8 cellular contexts compared by ENCODE assay signal in the genomic region with DNA sequence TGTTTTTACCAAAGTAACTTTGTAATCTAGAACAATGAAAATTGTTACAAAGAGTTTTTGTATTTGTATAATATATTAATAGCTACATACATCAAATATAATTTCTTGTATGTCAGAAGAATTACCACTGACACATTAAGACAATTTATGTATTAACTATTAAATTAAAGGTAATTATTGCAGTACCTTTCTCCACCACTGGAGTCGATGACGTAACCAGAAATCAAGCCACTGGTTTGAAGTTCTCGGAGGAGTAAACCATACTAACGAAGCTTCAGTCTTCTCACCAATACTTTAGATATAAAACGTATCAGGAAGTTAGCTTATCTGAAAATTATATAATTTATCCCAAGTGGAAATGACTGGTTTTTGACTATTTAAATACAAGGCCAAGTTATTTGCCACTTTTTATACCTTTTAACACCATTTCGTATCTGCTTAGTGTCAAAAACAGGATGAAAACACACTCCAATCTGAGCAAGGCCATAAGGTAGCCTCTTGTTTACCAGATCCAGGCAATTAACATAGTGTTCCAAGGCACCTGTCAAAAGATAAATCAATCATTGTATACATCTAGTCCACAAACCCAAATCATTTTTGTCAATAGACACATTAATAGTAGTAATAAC. TPM values are rescaled to one million over a fixed set of nuclear protein-coding genes. Genes with fewer than 3 reads are reported as not detected.
DNase-seq lines count a peak whose midpoint lies in the region; ATAC-seq, FAIRE-seq and TF ChIP-seq lines count a peak whose summit lies in the region.

No MANE protein-coding gene starts in this region.

- TF ChIP-seq RAD21 in GM12878 (IDR thresholded peaks at IDR 0.05; ENCODE audit: insufficient read depth, low read depth, low read length) = no peak

- no peaks in the 10 kb centered on the region for H3K9me3 ChIP-seq in Caco-2
- H3K9me3 ChIP-seq in GM12878 (replicated peaks; ENCODE audit: control insufficient read depth, insufficient read depth, low read length) = no peaks in the 10 kb centered on the region
- H3K9me3 ChIP-seq in naive thymus-derived CD4-positive, alpha-beta T cell (ENCODE audit: control insufficient read depth in 2 of 3, low read length in 3 of 3) = no peaks in the 10 kb centered on the region

- no peak overlapping the region for H3K4me3 ChIP-seq in Caco-2 (ENCODE audit: low read depth, low read length)
- H3K4me3 ChIP-seq in GM12878 = no peak overlapping the region
- H3K4me3 ChIP-seq in naive thymus-derived CD4-positive, alpha-beta T cell (ENCODE audit: low read length) = no peak overlapping the region

- TF ChIP-seq CTCF in Caco-2 (IDR thresholded peaks at IDR 0.05; ENCODE audit: insufficient read depth in 1 of 2, low read depth in 1 of 2, low read length in 1 of 2, severe bottlenecking in 1 of 2, unreplicated experiment in 1 of 2) (peak; percentile 33 to 51), LNCAP (IDR thresholded peaks at IDR 0.05) (peak; percentile 40), GM12878 (IDR thresholded peaks at IDR 0.05 in 2 of 3, conservative IDR thresholded peaks at IDR 0.05 in 1 of 3; ENCODE audit: control insufficient read depth in 2 of 3, extremely low read depth in 1 of 3, insufficient read depth in 1 of 3, low read depth in 3 of 3, low read length in 3 of 3) (peak; percentile 17 to 38 (median 32); a peak in 4 of 6 replicates), Calu3 (IDR thresholded peaks at IDR 0.05; ENCODE audit: unreplicated experiment) (no peak)

- H3K9me3 Mint-ChIP-seq in Caco-2 (ENCODE audit: unreplicated experiment) (no peaks in the 10 kb centered on the region), Calu3 (ENCODE audit: low read depth, unreplicated experiment) (no peaks in the 10 kb centered on the region)
- H3K9me3 Mint-ChIP-seq in naive thymus-derived CD4-positive, alpha-beta T cell = peaks cover 0 to 17% (median 0%) of the 10 kb centered on the region in 11 donors

- no peak overlapping the region for H3K27ac Mint-ChIP-seq in Caco-2 (ENCODE audit: unreplicated experiment)
- peak overlapping the region in 4 of 9 donors; percentile 45 to 69 (median 60) for H3K27ac Mint-ChIP-seq in naive thymus-derived CD4-positive, alpha-beta T cell
- no peak overlapping the region for H3K27ac Mint-ChIP-seq in Calu3 (ENCODE audit: unreplicated experiment)

- SMC1A ChIA-PET in GM12878 (lab: Charles Lee; ENCODE audit: uncharacterized antibody, unreplicated experiment) = interaction anchor here (0.6 to 4.6 kb wide), 7 partner anchors 10 to 156 kb away, joined by 3 to 121 read pairs (median 4); a partner anchor contains a TSS

- H3K36me3 ChIP-seq in Caco-2 (ENCODE audit: control insufficient read depth, insufficient read depth, low read length) (peaks cover 2% of the 10 kb centered on the region; the same call in 1 of the 2 replicates), GM12878 (ENCODE audit: control insufficient read depth in 2 of 2, insufficient read depth in 2 of 2, low read length in 1 of 2) (peaks cover 0 to 11% of the 10 kb centered on the region in 2 experiments; a peak in 3 of 4 replicates)
- peaks cover 7 to 25% (median 9%) of the 10 kb centered on the region in 3 experiments for H3K36me3 ChIP-seq in naive thymus-derived CD4-positive, alpha-beta T cell (ENCODE audit: control insufficient read depth in 2 of 3, insufficient read depth in 3 of 3, low read length in 3 of 3)

- no peak for ATAC-seq in GM12878
- no peak for ATAC-seq in naive thymus-derived CD4-positive, alpha-beta T cell
- no peak for ATAC-seq in left ventricle myocardium superior
- no peak for ATAC-seq in GM21447 (IDR thresholded peaks at IDR 0.05; ENCODE audit: unreplicated experiment)

- H2AFZ ChIP-seq in GM12878 (ENCODE audit: control insufficient read depth, low read depth, low read length) = no peak overlapping the region

- TF ChIP-seq EP300 in GM12878 (IDR thresholded peaks at IDR 0.05; ENCODE audit: borderline replicate concordance in 1 of 2, control insufficient read depth in 1 of 2, low read depth in 2 of 2, low read length in 2 of 2) = no peak

- H3K4me3 Mint-ChIP-seq in Caco-2 (ENCODE audit: unreplicated experiment) (no peak overlapping the region), Calu3 (ENCODE audit: low read depth, unreplicated experiment) (no peak overlapping the region)
- peak overlapping the region in 2 of 10 donors; percentile 34 to 35 for H3K4me3 Mint-ChIP-seq in naive thymus-derived CD4-positive, alpha-beta T cell

- peaks cover 31% of the 10 kb centered on the region for H3K79me2 ChIP-seq in GM12878 (ENCODE audit: control insufficient read depth, insufficient read depth, low read length)

- TF ChIP-seq POLR2A in GM12878 (IDR thresholded peaks at IDR 0.05; ENCODE audit: low read depth, low read length) = no peak

- H3K27me3 Mint-ChIP-seq in Caco-2 (ENCODE audit: insufficient read depth, unreplicated experiment) (no peaks in the 10 kb centered on the region), Calu3 (ENCODE audit: unreplicated experiment) (no peaks in the 10 kb centered on the region)
- H3K27me3 Mint-ChIP-seq in naive thymus-derived CD4-positive, alpha-beta T cell = no peaks in the 10 kb centered on the region

- BruUV-seq in Caco-2 (replicated peaks; lab: Mats Ljungman, UMichigan) (no TSS peak), GM12878 (replicated peaks; lab: Mats Ljungman, UMichigan) (no TSS peak), Calu3 (replicated peaks; lab: Mats Ljungman, UMichigan) (no TSS peak)

- DNase-seq in Caco-2 = peak in 1 of 2 experiments; percentile 20
- DNase-seq in GM12878 (ENCODE audit: low read depth, low spot score) = no peak
- peak in 6 of 9 donors; percentile 31 to 53 (median 40) for DNase-seq in naive thymus-derived CD4-positive, alpha-beta T cell
- no peak for DNase-seq in frontal cortex (ENCODE audit: low spot score in 2 of 2)
- DNase-seq in Calu3 = no peak
- DNase-seq in left ventricle myocardium superior = no peak

- peaks cover under 1% of the 10 kb centered on the region; the same call in 1 of the 2 replicates for H3K4me1 ChIP-seq in Caco-2
- peaks cover 5% of the 10 kb centered on the region; the same call in 1 of the 2 replicates for H3K4me1 ChIP-seq in GM12878 (ENCODE audit: control insufficient read depth, insufficient read depth, low read length)
- peaks cover 16 to 20% of the 10 kb centered on the region in 2 donors for H3K4me1 ChIP-seq in naive thymus-derived CD4-positive, alpha-beta T cell (ENCODE audit: control insufficient read depth in 2 of 2, insufficient read depth in 2 of 2, low read length in 2 of 2)

- no peak overlapping the region for H3K9ac ChIP-seq in GM12878 (ENCODE audit: control insufficient read depth, insufficient read depth, low read length)

- H3K4me1 Mint-ChIP-seq in Caco-2 (ENCODE audit: low read depth, unreplicated experiment) = peaks cover 16% of the 10 kb centered on the region
- H3K4me1 Mint-ChIP-seq in naive thymus-derived CD4-positive, alpha-beta T cell = peaks cover 31 to 53% (median 41%) of the 10 kb centered on the region in 7 donors
- peaks cover 14% of the 10 kb centered on the region for H3K4me1 Mint-ChIP-seq in Calu3 (ENCODE audit: low read depth, unreplicated experiment)

- POLR2A ChIA-PET in Caco-2 (lab: Charles Lee) (interaction anchor here (1.0 kb wide), 1 partner anchor 13 kb away, joined by 3 read pairs; no protein-coding TSS in a partner anchor), GM12878 (lab: Charles Lee) (interaction anchor here (0.6 to 1.6 kb wide), 3 partner anchors 13 to 173 kb away, joined by 3 to 7 read pairs (median 3); a partner anchor contains a TSS)
- POLR2A ChIA-PET in naive thymus-derived CD4-positive, alpha-beta T cell (lab: Charles Lee) = interaction anchor here (0.6 to 4.8 kb wide), 7 partner anchors 9 to 104 kb away, joined by 3 to 75 read pairs (median 3); a partner anchor contains a TSS

- no peaks in the 10 kb centered on the region for H3K27me3 ChIP-seq in Caco-2 (replicated peaks; ENCODE audit: control insufficient read depth, insufficient read depth, low read length)
- H3K27me3 ChIP-seq in GM12878 (replicated peaks in 1 of 2; ENCODE audit: control insufficient read depth in 2 of 2, insufficient read depth in 2 of 2, low read length in 1 of 2) = no peaks in the 10 kb centered on the region
- no peaks in the 10 kb centered on the region for H3K27me3 ChIP-seq in naive thymus-derived CD4-positive, alpha-beta T cell (ENCODE audit: control insufficient read depth in 2 of 2, insufficient read depth in 2 of 2, low read length in 2 of 2)

- RAD21 ChIA-PET in GM12878 (lab: Charles Lee; ENCODE audit: unreplicated experiment) = interaction anchor here (0.9 to 9.9 kb wide), 5 partner anchors 13 to 157 kb away, joined by 3 to 174 read pairs (median 6); no protein-coding TSS in a partner anchor

- in situ Hi-C loops in GM12878 (cut with MboI) = loop anchor here (5.0 kb wide), 2 partner anchors 70 to 170 kb away; no protein-coding TSS in a partner anchor

- H3K36me3 Mint-ChIP-seq in Caco-2 (ENCODE audit: insufficient read depth, unreplicated experiment) (peaks cover 72% of the 10 kb centered on the region), Calu3 (ENCODE audit: insufficient read depth, unreplicated experiment) (peaks cover 33% of the 10 kb centered on the region)
- peaks cover 8 to 26% (median 24%) of the 10 kb centered on the region in 5 donors for H3K36me3 Mint-ChIP-seq in naive thymus-derived CD4-positive, alpha-beta T cell

- H4K20me1 ChIP-seq in GM12878 (ENCODE audit: control insufficient read depth, insufficient read depth) = no peaks in the 10 kb centered on the region

- intact Hi-C loops in Caco-2 (cut with micrococcal nuclease; ENCODE audit: unreplicated experiment) (no loop called here), GM12878 (cut with micrococcal nuclease; ENCODE audit: unreplicated experiment) (loop anchor here (5.0 kb wide), 2 partner anchors 170 to 185 kb away; no protein-coding TSS in a partner anchor), Calu3 (cut with micrococcal nuclease; ENCODE audit: unreplicated experiment) (loop anchor here (5.0 kb wide), 1 partner anchor 190 kb away; no protein-coding TSS in a partner anchor), left ventricle myocardium superior (cut with micrococcal nuclease) (no loop called here)
- intact Hi-C loops in naive thymus-derived CD4-positive, alpha-beta T cell (cut with micrococcal nuclease) = loop anchor here (2.0 to 5.0 kb wide), 3 partner anchors 14 to 185 kb away; a partner anchor contains a TSS

- CTCF ChIA-PET in Caco-2 (lab: Charles Lee) = interaction anchor here (0.5 to 2.5 kb wide), 3 partner anchors 14 to 134 kb away, joined by 3 to 29 read pairs (median 4); a partner anchor contains a TSS
- CTCF ChIA-PET in GM12878 (lab: Yijun Ruan, JAX) = interaction anchor here (1.0 to 17.7 kb wide), 12 partner anchors 8 to 173 kb away, joined by 3 to 350 read pairs (median 4); a partner anchor contains a TSS
- CTCF ChIA-PET in naive thymus-derived CD4-positive, alpha-beta T cell (lab: Charles Lee) = interaction anchor here (0.7 to 5.7 kb wide), 6 partner anchors 10 to 203 kb away, joined by 3 to 131 read pairs (median 4); a partner anchor contains a TSS
- CTCF ChIA-PET in Calu3 (lab: Charles Lee) = interaction anchor here (0.8 kb wide), 1 partner anchor 72 kb away, joined by 3 read pairs; no protein-coding TSS in a partner anchor

- peak; percentile 49 for FAIRE-seq in GM12878 (lab: Jason Lieb, UNC)
- no peak for FAIRE-seq in frontal cortex (lab: Jason Lieb, UNC)

- 77% methylated on average over 6 of the region's 6 CpGs for WGBS in GM12878 (ENCODE audit: insufficient coverage, insufficient replicate concordance, low lambda C conversion rate, missing lambda C conversion rate)

- no peak overlapping the region for H3K27ac ChIP-seq in GM12878 (ENCODE audit: control insufficient read depth, insufficient read depth)
- H3K27ac ChIP-seq in naive thymus-derived CD4-positive, alpha-beta T cell (ENCODE audit: low read depth, low read length) = no peak overlapping the region

- no peak overlapping the region for H3K4me2 ChIP-seq in GM12878 (ENCODE audit: control insufficient read depth, insufficient read depth)

RNA-seq across cellular contexts. Expression of a gene that starts 4.3 kb away (rescaled TPM):
- total RNA-seq in Caco-2 (2022) = 28.9 and 32.9 TPM in 2 replicates
- total RNA-seq in GM12878 (2013; cell fraction: nucleolus; rRNA removed) = 67.1 and 73.4 TPM in 2 replicates
- 17.1 and 18.0 TPM in 2 replicates for total RNA-seq in GM12878 (2014; rRNA removed)
- total RNA-seq in GM12878 (2014; rRNA removed; fragmentation: Illumina TruSeq; extraction: Trizol) = 22.0 and 22.8 TPM in 2 replicates
- 20.6 and 27.3 TPM in 2 replicates for total RNA-seq in GM12878 (2021)
- polyA plus RNA-seq in GM12878 (2011; ENCODE audit: low read depth) = 11.2 TPM
- polyA plus RNA-seq in GM12878 (2011; rRNA removed) = 24.8 and 32.9 TPM in 2 replicates
- 10.6 and 12.0 TPM in 2 replicates for polyA plus RNA-seq in GM12878 (2011; cell fraction: cytosol; rRNA removed)
- 28.2 and 31.3 TPM in 2 replicates for polyA plus RNA-seq in GM12878 (2011; cell fraction: nucleus; rRNA removed)
- 17.8 and 18.2 TPM in 2 replicates for polyA plus RNA-seq in GM12878 (2012)
- polyA plus RNA-seq in GM12878 (2014; fragmentation: Illumina TruSeq; extraction: Trizol) = 22.4 and 24.9 TPM in 2 replicates
- polyA plus RNA-seq in GM12878 (2014; fragmentation: Nextera tagmentation; extraction: Ambion mirVana) = 10 to 100 TPM; 10.2 to 13.5 TPM
- polyA plus RNA-seq in GM12878 (2014; rRNA removed) = 22.3 and 27.7 TPM in 2 replicates
- 10 to 100 TPM; 22.1 to 26.7 TPM for polyA plus RNA-seq in GM12878 (2016; fragmentation: Nextera tagmentation; extraction: Ambion mirVana)
- 10.4 and 12.3 TPM in 2 replicates for polyA minus RNA-seq in GM12878 (2011; rRNA and poly(A)+ RNA removed)
- polyA minus RNA-seq in GM12878 (2011; cell fraction: cytosol; rRNA and poly(A)+ RNA removed) = 4.7 and 9.5 TPM in 2 replicates
- polyA minus RNA-seq in GM12878 (2011; cell fraction: nucleus; rRNA and poly(A)+ RNA removed) = 19.0 and 23.3 TPM in 2 replicates
- 10 to 100 TPM; 34.5 to 69.6 (median 41.9) TPM for total RNA-seq in naive thymus-derived CD4-positive, alpha-beta T cell
- 1 to 10 TPM; 7.4 to 8.2 TPM for polyA plus RNA-seq in naive thymus-derived CD4-positive, alpha-beta T cell
- 13.5 TPM for total RNA-seq in frontal cortex
- 25.1 and 29.8 TPM in 2 replicates for total RNA-seq in Calu3 (2022)
- total RNA-seq in left ventricle myocardium superior = 5.9 TPM

RNA-seq across cellular contexts. Expression of a gene that starts 13.5 kb away (rescaled TPM):
- total RNA-seq in Caco-2 (2022) (648 and 667 TPM in 2 replicates), GM12878 (2014; rRNA removed) (257 and 299 TPM in 2 replicates), GM12878 (2014; rRNA removed; fragmentation: Illumina TruSeq; extraction: Trizol) (482 and 485 TPM in 2 replicates), GM12878 (2021) (713 and 715 TPM in 2 replicates), frontal cortex (416 TPM), Calu3 (2022) (384 and 477 TPM in 2 replicates), left ventricle myocardium superior (333 TPM)
- 814 and 838 TPM in 2 replicates for total RNA-seq in GM12878 (2013; cell fraction: nucleolus; rRNA removed)
- 329 TPM for polyA plus RNA-seq in GM12878 (2011; ENCODE audit: low read depth)
- polyA plus RNA-seq in GM12878 (2011; rRNA removed) (766 and 1,007 TPM in 2 replicates), GM12878 (2014; fragmentation: Illumina TruSeq; extraction: Trizol) (689 and 910 TPM in 2 replicates), GM12878 (2014; fragmentation: Nextera tagmentation; extraction: Ambion mirVana) (100 to 1,000 TPM; 530 to 888 TPM), GM12878 (2014; rRNA removed) (1,062 and 1,423 TPM in 2 replicates), GM12878 (2016; fragmentation: Nextera tagmentation; extraction: Ambion mirVana) (100 to 1,000 TPM; 723 to 740 TPM)
- polyA plus RNA-seq in GM12878 (2011; cell fraction: cytosol; rRNA removed) = 509 and 785 TPM in 2 replicates
- polyA plus RNA-seq in GM12878 (2011; cell fraction: nucleus; rRNA removed) = 2,281 and 3,127 TPM in 2 replicates
- polyA plus RNA-seq in GM12878 (2012) = 326 and 388 TPM in 2 replicates
- 294 and 317 TPM in 2 replicates for polyA minus RNA-seq in GM12878 (2011; rRNA and poly(A)+ RNA removed)
- 228 and 246 TPM in 2 replicates for polyA minus RNA-seq in GM12878 (2011; cell fraction: cytosol; rRNA and poly(A)+ RNA removed)
- polyA minus RNA-seq in GM12878 (2011; cell fraction: nucleus; rRNA and poly(A)+ RNA removed) = 742 and 1,263 TPM in 2 replicates
- 1,000 to 10,000 TPM in 4 of 5 experiments, 100 to 1,000 TPM in 1; 781 to 2,704 (median 1,632) TPM for total RNA-seq in naive thymus-derived CD4-positive, alpha-beta T cell
- polyA plus RNA-seq in naive thymus-derived CD4-positive, alpha-beta T cell = 1,000 to 10,000 TPM; 1,423 to 1,510 TPM

RNA-seq across cellular contexts. Expression of a gene that starts 14.2 kb away (rescaled TPM):
- total RNA-seq in Caco-2 (2022) (63.6 and 69.4 TPM in 2 replicates), GM12878 (2014; rRNA removed) (28.4 and 31.3 TPM in 2 replicates), GM12878 (2014; rRNA removed; fragmentation: Illumina TruSeq; extraction: Trizol) (35.1 and 36.6 TPM in 2 replicates), GM12878 (2021) (25.0 and 27.8 TPM in 2 replicates), frontal cortex (88.0 TPM), Calu3 (2022) (37.6 and 38.9 TPM in 2 replicates), left ventricle myocardium superior (11.1 TPM)
- 185 and 189 TPM in 2 replicates for total RNA-seq in GM12878 (2013; cell fraction: nucleolus; rRNA removed)
- 30.9 TPM for polyA plus RNA-seq in GM12878 (2011; ENCODE audit: low read depth)
- polyA plus RNA-seq in GM12878 (2011; rRNA removed) (54.9 and 76.9 TPM in 2 replicates), GM12878 (2014; fragmentation: Illumina TruSeq; extraction: Trizol) (37.2 and 41.8 TPM in 2 replicates), GM12878 (2014; fragmentation: Nextera tagmentation; extraction: Ambion mirVana) (10 to 100 TPM; 17.7 to 22.6 TPM), GM12878 (2014; rRNA removed) (32.9 and 36.6 TPM in 2 replicates), GM12878 (2016; fragmentation: Nextera tagmentation; extraction: Ambion mirVana) (10 to 100 TPM; 24.7 to 25.5 TPM)
- polyA plus RNA-seq in GM12878 (2011; cell fraction: cytosol; rRNA removed) = 14.0 and 14.4 TPM in 2 replicates
- polyA plus RNA-seq in GM12878 (2011; cell fraction: nucleus; rRNA removed) = 89.8 and 130 TPM in 2 replicates
- 37.3 and 43.4 TPM in 2 replicates for polyA plus RNA-seq in GM12878 (2012)
- polyA minus RNA-seq in GM12878 (2011; rRNA and poly(A)+ RNA removed) = 29.8 and 30.0 TPM in 2 replicates
- 10.2 and 22.7 TPM in 2 replicates for polyA minus RNA-seq in GM12878 (2011; cell fraction: cytosol; rRNA and poly(A)+ RNA removed)
- polyA minus RNA-seq in GM12878 (2011; cell fraction: nucleus; rRNA and poly(A)+ RNA removed) = 38.3 and 61.3 TPM in 2 replicates
- total RNA-seq in naive thymus-derived CD4-positive, alpha-beta T cell = 100 to 1,000 TPM in 4 of 5 experiments, 10 to 100 TPM in 1; 46.7 to 192 (median 115) TPM
- 10 to 100 TPM; 11.3 to 16.6 TPM for polyA plus RNA-seq in naive thymus-derived CD4-positive, alpha-beta T cell

RNA-seq across cellular contexts. Expression of a gene that starts 43.7 kb away (rescaled TPM):
- total RNA-seq in Caco-2 (2022) (not detected in 2 replicates), GM12878 (2014; rRNA removed) (15.4 and 17.8 TPM in 2 replicates), GM12878 (2014; rRNA removed; fragmentation: Illumina TruSeq; extraction: Trizol) (24.0 and 24.6 TPM in 2 replicates), GM12878 (2021) (13.2 and 16.7 TPM in 2 replicates), frontal cortex (0.82 TPM), Calu3 (2022) (4.9 and 7.6 TPM in 2 replicates), left ventricle myocardium superior (3.4 TPM)
- 8.4 and 8.8 TPM in 2 replicates for total RNA-seq in GM12878 (2013; cell fraction: nucleolus; rRNA removed)
- 3.6 TPM for polyA plus RNA-seq in GM12878 (2011; ENCODE audit: low read depth)
- polyA plus RNA-seq in GM12878 (2011; rRNA removed) (2.0 and 2.4 TPM in 2 replicates), GM12878 (2014; fragmentation: Illumina TruSeq; extraction: Trizol) (47.2 and 54.1 TPM in 2 replicates), GM12878 (2014; fragmentation: Nextera tagmentation; extraction: Ambion mirVana) (10 to 100 TPM; 16.2 to 25.0 TPM), GM12878 (2014; rRNA removed) (16.4 and 19.2 TPM in 2 replicates), GM12878 (2016; fragmentation: Nextera tagmentation; extraction: Ambion mirVana) (1 to 10 TPM; 2.8 to 4.3 TPM)
- 2.1 and 3.8 TPM in 2 replicates for polyA plus RNA-seq in GM12878 (2011; cell fraction: cytosol; rRNA removed)
- 0.94 and 3.6 TPM in 2 replicates for polyA plus RNA-seq in GM12878 (2011; cell fraction: nucleus; rRNA removed)
- 3.4 and 5.0 TPM in 2 replicates for polyA plus RNA-seq in GM12878 (2012)
- polyA minus RNA-seq in GM12878 (2011; rRNA and poly(A)+ RNA removed) = 1.9 and 3.1 TPM in 2 replicates
- polyA minus RNA-seq in GM12878 (2011; cell fraction: cytosol; rRNA and poly(A)+ RNA removed) = not detected in 2 replicates
- polyA minus RNA-seq in GM12878 (2011; cell fraction: nucleus; rRNA and poly(A)+ RNA removed) = 0.67 and 0.85 TPM in 2 replicates
- total RNA-seq in naive thymus-derived CD4-positive, alpha-beta T cell = 10 to 100 TPM in 1 of 5 experiments, 1 to 10 TPM in 4; 1.1 to 17.9 (median 1.6) TPM
- polyA plus RNA-seq in naive thymus-derived CD4-positive, alpha-beta T cell = not detected

Comparison
In these comparisons a context has a peak if more than half of its experiments do, and no peak if none do; other contexts are left out.
1. DNase-seq: peak in naive thymus-derived CD4-positive, alpha-beta T cell (6 of 9); none in GM12878 (single experiment), frontal cortex (0 of 2), Calu3 (single experiment) and left ventricle myocardium superior (single experiment).
2. intact Hi-C loops: an anchor here in GM12878 (5.0 kb wide), naive thymus-derived CD4-positive, alpha-beta T cell (2.0 to 5.0 kb wide) and Calu3 (5.0 kb wide); none called in Caco-2 and left ventricle myocardium superior.